In genomic region chr1:30132602-30133271, GRCh38 we compare ENCODE assay signal across 27 cellular contexts.
"Had no signal": no experiment of that assay in that cellular context is flagged by ENCODE, and none has a peak within 500 bp of the region (broad histone marks: within the 10 kb centered on the region; RNA-seq: fewer than 3 reads in every experiment).

No MANE protein-coding gene starts in this region.

- H3K9me3 ChIP-seq: adrenal gland, body of pancreas had no signal

- H3K27ac ChIP-seq: adrenal gland, body of pancreas, coronary artery, dorsolateral prefrontal cortex had no signal

- ATAC-seq: activated CD4-positive, alpha-beta T cell treated with anti-CD3 and anti-CD28 coated beads for 36 hours; activated CD8-positive, alpha-beta memory T cell treated with anti-CD3 and anti-CD28 coated beads, Interleukin-2, amount 10 ng/mL, durations not matched to agents 7 days and 5 days; activated CD8-positive, alpha-beta T cell treated with anti-CD3 and anti-CD28 coated beads, Interleukin-2, amount 10 ng/mL, durations not matched to agents 7 days and 5 days; activated naive CD8-positive, alpha-beta T cell treated with anti-CD3 and anti-CD28 coated beads, Interleukin-2, amount 50 U/mL, for 24 hours; body of pancreas; esophagus mucosa; T-helper 17 cell had no signal

- DNase-seq: activated CD4-positive, alpha-beta memory T cell treated with anti-CD3 and anti-CD28 coated beads for 36 hours; activated CD4-positive, alpha-beta T cell treated with anti-CD3 and anti-CD28 coated beads for 36 hours; activated CD4-positive, alpha-beta T cell treated with anti-CD3 and anti-CD28 coated beads, Interleukin-2, amount 10 ng/mL, durations not matched to agents 24 days and 14 days; activated CD4-positive, CD25-positive, alpha-beta regulatory T cell; activated CD4-positive, CD25-positive, alpha-beta regulatory T cell treated with anti-CD3 and anti-CD28 coated beads, Interleukin-2, amount 50 U/mL, for 72 hours; activated CD8-positive, alpha-beta memory T cell treated with anti-CD3 and anti-CD28 coated beads, Interleukin-2, amount 10 ng/mL, durations not matched to agents 7 days and 5 days; activated CD8-positive, alpha-beta memory T cell treated with anti-CD3 and anti-CD28 coated beads, Interleukin-2, amount 50 U/mL, for 4 hours; activated CD8-positive, alpha-beta T cell treated with anti-CD3 and anti-CD28 coated beads, Interleukin-2, amount 10 ng/mL, durations not matched to agents 7 days and 5 days; activated effector memory CD4-positive, alpha-beta T cell treated with anti-CD3 and anti-CD28 coated beads, Interleukin-2, amount 50 U/mL, for 16 hours; activated naive CD4-positive, alpha-beta T cell treated with anti-CD3 and anti-CD28 coated beads for 36 hours; activated naive CD8-positive, alpha-beta T cell treated with anti-CD3 and anti-CD28 coated beads for 36 hours; activated naive CD8-positive, alpha-beta T cell treated with anti-CD3 and anti-CD28 coated beads, Interleukin-2, amount 50 U/mL, for 24 hours; activated T-cell treated with anti-CD3 and anti-CD28 coated beads, Interleukin-2, amount 50 U/mL, for 1 hour; activated T-cell treated with anti-CD3 and anti-CD28 coated beads, Interleukin-2, amount 50 U/mL, for 48 hours; adrenal gland; amygdala; body of pancreas; central memory CD4-positive, alpha-beta T cell; cerebellar nuclear complex; dorsolateral prefrontal cortex; effector memory CD4-positive, alpha-beta T cell; endodermal cell; foreskin fibroblast; T-helper 1 cell; T-helper 17 cell had no signal

- H3K4me3 ChIP-seq: adrenal gland, body of pancreas, coronary artery, dorsolateral prefrontal cortex had no signal

- H3K4me1 ChIP-seq: adrenal gland, body of pancreas had no signal

- H3K36me3 ChIP-seq: adrenal gland had no signal

- H3K27me3 ChIP-seq: adrenal gland, body of pancreas had no signal
